ENCODE assay signal across 8 cellular contexts in genomic region chr22:11829426-11829825, GRCh38.
DNase-seq lines count a peak whose midpoint lies in the region; ATAC-seq and TF ChIP-seq lines count a peak whose summit lies in the region.
"Not testable (repeated sequence)": the region's sequence is repeated elsewhere in the genome, so short reads cannot be mapped to it uniquely, and the experiment has no call there.

No MANE protein-coding gene starts in this region.

- not testable (repeated sequence) for H3K4me1 ChIP-seq in GM23338 (ENCODE audit: insufficient read depth); ascending aorta

- not testable (repeated sequence) for H3K27ac Mint-ChIP-seq in GM23338; activated CD4-positive, alpha-beta T cell treated with anti-CD3 and anti-CD28 coated beads, Interleukin-2, amount 10 ng/mL, durations not matched to agents 24 days and 14 days; natural killer cell

- not testable (repeated sequence) for H3F3A ChIP-seq in GM23338 (replicated peaks; ENCODE audit: low read depth)

- not testable (repeated sequence) for H3K4me3 Mint-ChIP-seq in GM23338; activated CD4-positive, alpha-beta T cell treated with anti-CD3 and anti-CD28 coated beads, Interleukin-2, amount 10 ng/mL, durations not matched to agents 24 days and 14 days; natural killer cell

- not testable (repeated sequence) for H3K9me3 Mint-ChIP-seq in GM23338; activated CD4-positive, alpha-beta T cell treated with anti-CD3 and anti-CD28 coated beads, Interleukin-2, amount 10 ng/mL, durations not matched to agents 24 days and 14 days; natural killer cell

- not testable (repeated sequence) for H3K27me3 Mint-ChIP-seq in GM23338 (ENCODE audit: insufficient read depth, low read depth, poor library complexity); activated CD4-positive, alpha-beta T cell treated with anti-CD3 and anti-CD28 coated beads, Interleukin-2, amount 10 ng/mL, durations not matched to agents 24 days and 14 days; natural killer cell (ENCODE audit: low read depth in 2 of 2)

- not testable (repeated sequence) for H3K4me2 ChIP-seq in GM23338

- H3K9me3 ChIP-seq in ascending aorta = not testable (repeated sequence)

- not testable (repeated sequence) for H3K79me2 ChIP-seq in GM23338 (replicated peaks; ENCODE audit: insufficient read depth)

- not testable (repeated sequence) for H3K36me3 ChIP-seq in GM23338 (ENCODE audit: insufficient read depth); ascending aorta

- not testable (repeated sequence) for H3K9me2 ChIP-seq in GM23338 (ENCODE audit: insufficient read depth)

- H4K20me1 ChIP-seq in GM23338 (replicated peaks; ENCODE audit: insufficient read depth) = not testable (repeated sequence)

- H3K36me3 Mint-ChIP-seq in GM23338 (ENCODE audit: low read depth); activated CD4-positive, alpha-beta T cell treated with anti-CD3 and anti-CD28 coated beads, Interleukin-2, amount 10 ng/mL, durations not matched to agents 24 days and 14 days (ENCODE audit: low read depth); natural killer cell: not testable (repeated sequence)

- ATAC-seq in GM23338, left colon, natural killer cell, sciatic nerve: not testable (repeated sequence)

- not testable (repeated sequence) for H3K4me3 ChIP-seq in GM23338, ascending aorta

- not testable (repeated sequence) for H3K27ac ChIP-seq in GM23338 (ENCODE audit: low read depth); ascending aorta

- H2AFZ ChIP-seq in GM23338 = not testable (repeated sequence)

- intact Hi-C loops in activated CD4-positive, alpha-beta T cell treated with anti-CD3 and anti-CD28 coated beads, Interleukin-2, amount 10 ng/mL, durations not matched to agents 24 days and 14 days (cut with micrococcal nuclease); ascending aorta (cut with DNase I); head of caudate nucleus (cut with DNase I); left colon (cut with DNase I, micrococcal nuclease); natural killer cell (cut with micrococcal nuclease); sciatic nerve (cut with DNase I): not testable (repeated sequence)

- DNase-seq in GM23338 (ENCODE audit: low spot score) (peak; percentile 0), ascending aorta (ENCODE audit: low spot score in 2 of 2) (peak; percentile 8 to 62), head of caudate nucleus (peak in 29 of 42 donors; percentile 0 to 45 (median 13)), left colon (peak; percentile 5 to 21), natural killer cell (peak; percentile 16), sciatic nerve (ENCODE audit: low spot score) (peak; percentile 53), ureter (ENCODE audit: low spot score) (peak; percentile 39)
- DNase-seq in activated CD4-positive, alpha-beta T cell treated with anti-CD3 and anti-CD28 coated beads, Interleukin-2, amount 10 ng/mL, durations not matched to agents 24 days and 14 days = peak; percentile 37

- H3K27me3 ChIP-seq in GM23338 (ENCODE audit: insufficient read depth); ascending aorta: not testable (repeated sequence)

- not testable (repeated sequence) for TF ChIP-seq CTCF in GM23338 (conservative IDR thresholded peaks at IDR 0.05; ENCODE audit: low read depth in 2 of 2); ascending aorta (IDR thresholded peaks at IDR 0.05); natural killer cell (IDR thresholded peaks at IDR 0.05)

- H3K4me1 Mint-ChIP-seq in GM23338; activated CD4-positive, alpha-beta T cell treated with anti-CD3 and anti-CD28 coated beads, Interleukin-2, amount 10 ng/mL, durations not matched to agents 24 days and 14 days; natural killer cell: not testable (repeated sequence)

Comparison
In these comparisons a context has a peak if more than half of its experiments do, and no peak if none do; other contexts are left out.
1. DNase-seq: peak in every context shown above with its lines; median percentile 53 in sciatic nerve; 39 in ureter; 37 in activated CD4-positive, alpha-beta T cell treated with anti-CD3 and anti-CD28 coated beads, Interleukin-2, amount 10 ng/mL, durations not matched to agents 24 days and 14 days; 35 in ascending aorta; 16 in natural killer cell; 13 in head of caudate nucleus; 13 in left colon; 0 in GM23338.